Comparison of ENCODE assay signal across 1 cellular context in genomic region chr9:134323741-134324358, GRCh38.
TF ChIP-seq lines count a peak whose summit lies in the region.

No MANE protein-coding gene starts in this region.

TF ChIP-seq in HepG2, 621 proteins besides CTCF, POLR2A, EP300 and RAD21 (continued from another document and continues in another):
- TF ChIP-seq ZBTB34 (CRISPR knock-in tag; IDR thresholded peaks at IDR 0.05) (peak; percentile 83), BCLAF1 (IDR thresholded peaks at IDR 0.05) (no peak), GATAD1 (CRISPR knock-in tag; IDR thresholded peaks at IDR 0.05) (peak; percentile 64), ZNF292 (CRISPR knock-in tag; IDR thresholded peaks at IDR 0.05; ENCODE audit: borderline replicate concordance, low read depth) (no peak), ZNF775 (CRISPR knock-in tag; IDR thresholded peaks at IDR 0.05; ENCODE audit: borderline replicate concordance) (no peak), MXD1 (CRISPR knock-in tag; IDR thresholded peaks at IDR 0.05) (peak; percentile 78; the same call in 1 of the 2 replicates), HNF4A (CRISPR knock-in tag; IDR thresholded peaks at IDR 0.05) (peak; percentile 69), MLX (CRISPR knock-in tag; IDR thresholded peaks at IDR 0.05) (peak; percentile 91), ZNF329 (CRISPR knock-in tag; IDR thresholded peaks at IDR 0.05; ENCODE audit: low read depth) (peak; percentile 78; the same call in 1 of the 2 replicates), NBN (conservative IDR thresholded peaks at IDR 0.05) (no peak), CHCHD3 (CRISPR knock-in tag; IDR thresholded peaks at IDR 0.05) (no peak), EEA1 (CRISPR knock-in tag; IDR thresholded peaks at IDR 0.05; ENCODE audit: borderline replicate concordance) (0 out of 2 replicates have a peak, but pooled peaks have one; percentile 76), JUNB (CRISPR knock-in tag; IDR thresholded peaks at IDR 0.05; ENCODE audit: borderline replicate concordance) (peak; percentile 26; the same call in 1 of the 2 replicates), SIX4 (CRISPR knock-in tag; IDR thresholded peaks at IDR 0.05) (no peak), RFX1 (IDR thresholded peaks at IDR 0.05) (no peak), RFX5 (IDR thresholded peaks at IDR 0.05; ENCODE audit: low read depth, low read length) (no peak), SRF (IDR thresholded peaks at IDR 0.05; ENCODE audit: low read depth, low read length) (no peak), RBM39 (IDR thresholded peaks at IDR 0.05; ENCODE audit: low read depth, low read length, poor library complexity, severe bottlenecking) (no peak), ZNF451 (CRISPR knock-in tag; IDR thresholded peaks at IDR 0.05) (no peak; the same call in none of the 2 replicates), SNAI1 (CRISPR knock-in tag; IDR thresholded peaks at IDR 0.05; ENCODE audit: borderline replicate concordance) (no peak), THAP11 (CRISPR knock-in tag; IDR thresholded peaks at IDR 0.05) (peak; percentile 72), HNF4G (IDR thresholded peaks at IDR 0.05; ENCODE audit: borderline replicate concordance, low read depth, low read length) (0 out of 2 replicates have a peak, but pooled peaks have one; percentile 46), HNF4G (CRISPR knock-in tag; IDR thresholded peaks at IDR 0.05; ENCODE audit: borderline replicate concordance, low read depth) (no peak), NFKB2 (CRISPR knock-in tag; IDR thresholded peaks at IDR 0.05; ENCODE audit: borderline replicate concordance) (peak; percentile 99), ZFY (CRISPR knock-in tag; IDR thresholded peaks at IDR 0.05) (peak; percentile 67), TERF1 (CRISPR knock-in tag; IDR thresholded peaks at IDR 0.05) (no peak), ATM (IDR thresholded peaks at IDR 0.05; ENCODE audit: borderline replicate concordance) (no peak), TBL1XR1 (IDR thresholded peaks at IDR 0.05; ENCODE audit: borderline replicate concordance, low read length, partially characterized antibody) (no peak), ZXDC (CRISPR knock-in tag; IDR thresholded peaks at IDR 0.05) (0 out of 2 replicates have a peak, but pooled peaks have one; percentile 17), ZNF766 (CRISPR knock-in tag; IDR thresholded peaks at IDR 0.05; ENCODE audit: borderline replicate concordance) (peak; percentile 92), ZNF576 (CRISPR knock-in tag; IDR thresholded peaks at IDR 0.05) (no peak), MAFK (conservative IDR thresholded peaks at IDR 0.05 in 1 of 2, IDR thresholded peaks at IDR 0.05 in 1 of 2; ENCODE audit: low read length in 2 of 2) (no peak), MAFG (CRISPR knock-in tag; IDR thresholded peaks at IDR 0.05) (no peak), STAT6 (CRISPR knock-in tag; IDR thresholded peaks at IDR 0.05; ENCODE audit: borderline replicate concordance) (no peak), GABPA (IDR thresholded peaks at IDR 0.05; ENCODE audit: low read depth, low read length) (no peak), GABPA (CRISPR knock-in tag; IDR thresholded peaks at IDR 0.05; ENCODE audit: low read depth) (peak; percentile 88), FOXP4 (CRISPR knock-in tag; IDR thresholded peaks at IDR 0.05) (peak; percentile 67; the same call in 1 of the 2 replicates), ZNF703 (CRISPR knock-in tag; IDR thresholded peaks at IDR 0.05; ENCODE audit: borderline replicate concordance) (peak; percentile 86; the same call in 1 of the 2 replicates), GMEB1 (CRISPR knock-in tag; IDR thresholded peaks at IDR 0.05; ENCODE audit: borderline replicate concordance) (0 out of 2 replicates have a peak, but pooled peaks have one; percentile 42), ZNF530 (CRISPR knock-in tag; IDR thresholded peaks at IDR 0.05; ENCODE audit: low read depth) (no peak), ARID2 (CRISPR knock-in tag; IDR thresholded peaks at IDR 0.05; ENCODE audit: borderline replicate concordance) (no peak; the same call in 1 of the 2 replicates), FOSL1 (CRISPR knock-in tag; IDR thresholded peaks at IDR 0.05; ENCODE audit: borderline replicate concordance) (no peak), ZSCAN12 (CRISPR knock-in tag; IDR thresholded peaks at IDR 0.05) (peak; percentile 79; the same call in 1 of the 2 replicates), TFAP4 (IDR thresholded peaks at IDR 0.05; ENCODE audit: borderline replicate concordance, low read depth) (no peak)
